In genomic region chr1:182054698-182055326, GRCh38 we compare ENCODE assay signal across 8 cellular contexts. TPM values are rescaled to one million over a fixed set of nuclear protein-coding genes. Genes with fewer than 3 reads are reported as not detected.
A peak's percentile ranks its signal among the peaks of the same experiment; 100 is the strongest.
DNase-seq lines count a peak whose midpoint lies in the region; ATAC-seq and TF ChIP-seq lines count a peak whose summit lies in the region.

No MANE protein-coding gene starts in this region.

- no peaks in the 10 kb centered on the region for H3K9me3 Mint-ChIP-seq in Caco-2 (ENCODE audit: unreplicated experiment)

- WGBS in gastroesophageal sphincter (ENCODE audit: low coverage in 1 of 2), 2 donors: 40 to 61% methylated on average over 4 of the region's 4 CpGs
- WGBS in suprapubic skin: 40% methylated on average over 4 of the region's 4 CpGs

- POLR2A ChIA-PET in Caco-2 (lab: Charles Lee): interaction anchor here (0.5 kb wide), 1 partner anchor 337 kb away, joined by 3 read pairs; the partner anchor contains the start of gene GLUL

- peak; percentile 46 for ATAC-seq in GM19324 (IDR thresholded peaks at IDR 0.05; ENCODE audit: low FRiP score, unreplicated experiment)
- ATAC-seq in gastroesophageal sphincter: no peak

- H3K27me3 ChIP-seq in Caco-2 (replicated peaks; ENCODE audit: control insufficient read depth, insufficient read depth, low read length): no peaks in the 10 kb centered on the region; the same call in 1 of the 2 replicates
- peaks cover 39% of the 10 kb centered on the region for H3K27me3 ChIP-seq in gastroesophageal sphincter
- peaks cover 16% of the 10 kb centered on the region for H3K27me3 ChIP-seq in suprapubic skin

- H3K4me1 Mint-ChIP-seq in Caco-2 (ENCODE audit: low read depth, unreplicated experiment): no peaks in the 10 kb centered on the region

- H3K4me3 ChIP-seq in Caco-2 (ENCODE audit: low read depth, low read length) (no peak overlapping the region), gastroesophageal sphincter (no peak overlapping the region), suprapubic skin (no peak overlapping the region)

- no peak for TF ChIP-seq EP300 in gastroesophageal sphincter (IDR thresholded peaks at IDR 0.05)
- TF ChIP-seq EP300 in suprapubic skin (IDR thresholded peaks at IDR 0.05): no peak

- no peaks in the 10 kb centered on the region for H3K27me3 Mint-ChIP-seq in Caco-2 (ENCODE audit: insufficient read depth, unreplicated experiment)

- H3K4me3 Mint-ChIP-seq in Caco-2 (ENCODE audit: unreplicated experiment): no peak overlapping the region

- TF ChIP-seq CTCF in Caco-2 (IDR thresholded peaks at IDR 0.05; ENCODE audit: insufficient read depth in 1 of 2, low read depth in 1 of 2, low read length in 1 of 2, severe bottlenecking in 1 of 2, unreplicated experiment in 1 of 2) (peak; percentile 32 to 45), gastroesophageal sphincter (IDR thresholded peaks at IDR 0.05) (peak in 3 of 4 experiments; percentile 8 to 43 (median 27)), suprapubic skin (IDR thresholded peaks at IDR 0.05) (peak in 1 of 2 donors; percentile 44)

- no peak overlapping the region for H3K27ac Mint-ChIP-seq in Caco-2 (ENCODE audit: unreplicated experiment)

- BruUV-seq in Caco-2 (replicated peaks; lab: Mats Ljungman, UMichigan): no TSS peak

- DNase-seq in Caco-2: peak in 1 of 2 experiments; percentile 64
- peak; percentile 28 for DNase-seq in NCI-H2107 treated with DMSO at 0.1 percent for 48 hours (lab: John Stamatoyannopoulos, UW; ENCODE audit: unreplicated experiment)
- DNase-seq in activated CD4-positive, alpha-beta T cell treated with anti-CD3 and anti-CD28 coated beads, Interleukin-2, amount 50 U/mL, for 48 hours: peak; percentile 50 to 68
- DNase-seq in stimulated activated CD4-positive, alpha-beta T cell treated with anti-CD3 and anti-CD28 coated beads, Interleukin-1b, Interleukin-23, amount 100 ng/mL, for 48 hours: peak; percentile 37
- no peak for DNase-seq in suprapubic skin (ENCODE audit: low spot score in 2 of 2)
- DNase-seq in 8988T: no peak

- no peaks in the 10 kb centered on the region for H3K36me3 ChIP-seq in Caco-2 (ENCODE audit: control insufficient read depth, insufficient read depth, low read length)
- no peaks in the 10 kb centered on the region for H3K36me3 ChIP-seq in gastroesophageal sphincter
- H3K36me3 ChIP-seq in suprapubic skin: no peaks in the 10 kb centered on the region

- no peaks in the 10 kb centered on the region for H3K36me3 Mint-ChIP-seq in Caco-2 (ENCODE audit: insufficient read depth, unreplicated experiment)

- no peak overlapping the region for H3K27ac ChIP-seq in gastroesophageal sphincter
- no peak overlapping the region for H3K27ac ChIP-seq in suprapubic skin

- TF ChIP-seq POLR2A in gastroesophageal sphincter (IDR thresholded peaks at IDR 0.05): no peak
- no peak for TF ChIP-seq POLR2A in suprapubic skin (IDR thresholded peaks at IDR 0.05)

- intact Hi-C loops in Caco-2 (cut with micrococcal nuclease; ENCODE audit: unreplicated experiment): no loop called here

- H3K9me3 ChIP-seq in Caco-2: no peaks in the 10 kb centered on the region
- H3K9me3 ChIP-seq in gastroesophageal sphincter: no peaks in the 10 kb centered on the region
- no peaks in the 10 kb centered on the region for H3K9me3 ChIP-seq in suprapubic skin

- H3K4me1 ChIP-seq in Caco-2 (no peaks in the 10 kb centered on the region), gastroesophageal sphincter (no peaks in the 10 kb centered on the region), suprapubic skin (peaks cover 3% of the 10 kb centered on the region)

- CTCF ChIA-PET in Caco-2 (lab: Charles Lee): interaction anchor here (0.5 to 1.2 kb wide), 6 partner anchors 14 to 576 kb away, joined by 3 to 12 read pairs (median 4); no protein-coding TSS in a partner anchor

RNA-seq across cellular contexts. Expression of gene ZNF648, which starts 6.7 kb away (rescaled TPM):
- total RNA-seq in Caco-2 (2022) (not detected in 2 replicates), gastroesophageal sphincter (not detected), suprapubic skin (under 1 TPM in 3 of 4 donors, not detected in 1; 0.13 to 0.89 (median 0.23) TPM)

Comparison
In these comparisons a context has a peak if more than half of its experiments do, and no peak if none do; other contexts are left out.
1. DNase-seq: peak in NCI-H2107 treated with DMSO at 0.1 percent for 48 hours (single experiment), activated CD4-positive, alpha-beta T cell treated with anti-CD3 and anti-CD28 coated beads, Interleukin-2, amount 50 U/mL, for 48 hours (2 of 2) and stimulated activated CD4-positive, alpha-beta T cell treated with anti-CD3 and anti-CD28 coated beads, Interleukin-1b, Interleukin-23, amount 100 ng/mL, for 48 hours (single experiment); none in suprapubic skin (0 of 2) and 8988T (single experiment).